In the genomic region with DNA sequence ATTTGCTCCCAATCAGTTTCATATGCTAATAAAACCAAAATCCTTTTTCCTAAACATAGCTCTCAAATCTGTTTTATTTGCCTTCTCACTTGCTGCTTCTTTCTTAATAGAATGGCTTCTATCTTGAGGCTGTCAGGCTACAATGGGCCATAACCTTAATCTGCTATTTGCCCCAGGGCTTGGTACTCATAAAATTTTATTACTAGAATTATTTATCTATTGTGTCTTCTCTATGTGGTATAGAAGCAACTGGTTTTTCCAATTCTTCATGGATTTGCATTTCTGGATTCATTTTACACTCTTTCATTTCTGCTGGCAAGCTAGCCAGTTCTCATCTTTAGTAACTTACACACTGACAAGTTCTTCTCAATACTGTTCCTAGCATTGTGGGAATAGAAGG, we compare ENCODE assay signal across 26 cellular contexts.
"Had no signal": no experiment of that assay in that cellular context is flagged by ENCODE, and none has a peak within 500 bp of the region (broad histone marks: within the 10 kb centered on the region; RNA-seq: fewer than 3 reads in every experiment).

No MANE protein-coding gene starts in this region.

- H3K36me3 ChIP-seq: stomach, suprapubic skin, thoracic aorta, thyroid gland, tibial artery, tibial nerve, transverse colon, upper lobe of left lung, upper lobe of right lung, uterus, vagina had no signal

- DNase-seq: stimulated activated CD4-positive, alpha-beta T cell treated with anti-CD3 and anti-CD28 coated beads, Interleukin-2, amount 100 ng/mL, for 48 hours; stimulated activated CD4-positive, alpha-beta T cell treated with anti-CD3 and anti-CD28 coated beads, Interleukin-4, amount 100 ng/mL, for 1 hour; stimulated activated CD4-positive, alpha-beta T cell treated with anti-CD3 and anti-CD28 coated beads, Interleukin-4, amount 100 ng/mL, for 24 hours; stimulated activated CD4-positive, alpha-beta T cell treated with anti-CD3 and anti-CD28 coated beads, Interleukin-4, amount 100 ng/mL, for 4 hours; stimulated activated CD8-positive, alpha-beta memory T cell treated with anti-CD3 and anti-CD28 coated beads, Interleukin-4, amount 100 ng/mL, for 48 hours; stimulated activated naive B cell treated with anti-CD40 and anti-IgM and Interleukin-4, amounts not matched to agents 10 μg/mL and 1 μg/mL and 100 μg/mL, for 72 hours; stimulated activated naive CD4-positive, alpha-beta T cell; stimulated activated naive CD4-positive, alpha-beta T cell treated with Interleukin-2 at 50 U/mL for 16 hours; stimulated activated naive CD8-positive, alpha-beta T cell treated with anti-CD3 and anti-CD28 coated beads, Interleukin-15, amount 100 ng/mL, for 72 hours; stimulated activated naive CD8-positive, alpha-beta T cell treated with anti-CD3 and anti-CD28 coated beads, Interleukin-15, Interleukin-2, amounts not matched to agents 100 U/mL and 50 U/mL, for 24 hours; stomach; substantia nigra; testis; thyroid gland; tibial artery; transverse colon; trophoblast cell; upper lobe of left lung; upper lobe of right lung; uterus had no signal

- H3K4me3 ChIP-seq: stomach, suprapubic skin, testis, thoracic aorta, thyroid gland, tibial artery, tibial nerve, transverse colon, upper lobe of left lung, upper lobe of right lung, uterus, vagina had no signal

- H3K27me3 ChIP-seq: stomach, suprapubic skin, testis, thyroid gland, tibial artery, tibial nerve, transverse colon, upper lobe of left lung, upper lobe of right lung, uterus, vagina had no signal

- H3K9me3 ChIP-seq: testis, thyroid gland, transverse colon, upper lobe of right lung, uterus, vagina had no signal

- H3K4me1 ChIP-seq: stomach, suprapubic skin, testis, thyroid gland, tibial artery, tibial nerve, transverse colon, upper lobe of left lung, upper lobe of right lung, uterus, vagina had no signal

- ATAC-seq: stimulated activated effector memory CD8-positive, alpha-beta T cell treated with anti-CD3 and anti-CD28 coated beads, Interleukin-12 subunit alpha, Interleukin-12 subunit beta, amount 100 ng/mL, for 72 hours; stimulated activated memory B cell treated with anti-CD40 and anti-IgM and Interleukin-4, amounts not matched to agents 10 μg/mL and 1 μg/mL and 100 μg/mL, for 72 hours; stimulated activated naive B cell treated with anti-CD40 and anti-IgM and Interleukin-4, amounts not matched to agents 10 μg/mL and 1 μg/mL and 100 μg/mL, for 72 hours; stimulated activated naive CD8-positive, alpha-beta T cell treated with anti-CD3 and anti-CD28 coated beads, Interleukin-15, amount 100 ng/mL, for 72 hours; stimulated activated naive CD8-positive, alpha-beta T cell treated with anti-CD3 and anti-CD28 coated beads, Interleukin-15, Interleukin-2, amounts not matched to agents 100 U/mL and 50 U/mL, for 24 hours; upper lobe of right lung had no signal
